Comparison of ENCODE assay signal across 8 cellular contexts in genomic region chr6:30691208-30691872, GRCh38. TPM values are rescaled to one million over a fixed set of nuclear protein-coding genes. Genes with fewer than 3 reads are reported as not detected.
DNase-seq lines count a peak whose midpoint lies in the region; ATAC-seq and TF ChIP-seq lines count a peak whose summit lies in the region.

No MANE protein-coding gene starts in this region.

- no peaks in the 10 kb centered on the region for H3K9me3 ChIP-seq in left ventricle myocardium inferior (replicated peaks)
- no peaks in the 10 kb centered on the region for H3K9me3 ChIP-seq in ascending aorta

- peaks cover 50% of the 10 kb centered on the region for H3K4me1 ChIP-seq in left ventricle myocardium inferior
- H3K4me1 ChIP-seq in ascending aorta, result peaks cover 7 to 36% of the 10 kb centered on the region in 2 donors

- H3K27me3 ChIP-seq in left ventricle myocardium inferior (ENCODE audit: low read depth), result no peaks in the 10 kb centered on the region
- no peaks in the 10 kb centered on the region for H3K27me3 ChIP-seq in ascending aorta

- no peak for TF ChIP-seq POLR2A in lower leg skin (IDR thresholded peaks at IDR 0.05)

- ATAC-seq in Right ventricle myocardium inferior (no peak), HG03432 (IDR thresholded peaks at IDR 0.05; ENCODE audit: unreplicated experiment) (no peak)

- no peak for DNase-seq in left ventricle myocardium inferior
- DNase-seq in Right ventricle myocardium inferior (ENCODE audit: missing footprints), result no peak
- DNase-seq in ascending aorta (ENCODE audit: low spot score in 2 of 2), result no peak
- no peak for DNase-seq in lower leg skin (ENCODE audit: low spot score in 2 of 2)
- no peak for DNase-seq in DMS 273 (lab: John Stamatoyannopoulos, UW; ENCODE audit: unreplicated experiment)
- DNase-seq in activated CD4-positive, alpha-beta T cell treated with anti-CD3 and anti-CD28 coated beads, Interleukin-2, amount 50 U/mL, for 48 hours, result no peak
- no peak for DNase-seq in GM10248 (ENCODE audit: extremely low spot score)

- intact Hi-C loops in left ventricle myocardium inferior (cut with micrococcal nuclease), result no loop called here
- intact Hi-C loops in Right ventricle myocardium inferior (cut with DNase I), result loop anchor here (1.0 kb wide), 1 partner anchor 26 kb away; the partner anchor contains the start of gene MDC1
- intact Hi-C loops in ascending aorta (cut with DNase I), result loop anchor here (1.0 kb wide), 1 partner anchor 26 kb away; the partner anchor contains the start of gene MDC1
- intact Hi-C loops in lower leg skin (cut with DNase I; ENCODE audit: low total_unique reads), result no loop called here

- H3K27ac ChIP-seq in left ventricle myocardium inferior (replicated peaks) (peak overlapping the region; percentile 97), ascending aorta (peak overlapping the region; percentile 99)

- peak overlapping the region; percentile 73 for H3K4me3 ChIP-seq in left ventricle myocardium inferior
- H3K4me3 ChIP-seq in ascending aorta, result peak overlapping the region; percentile 66 to 79
- H3K4me3 ChIP-seq in lower leg skin (ENCODE audit: low read depth, poor library complexity, severe bottlenecking), result peak overlapping the region; percentile 54

- H3K36me3 ChIP-seq in left ventricle myocardium inferior (no peaks in the 10 kb centered on the region), ascending aorta (no peaks in the 10 kb centered on the region)

- no peak for TF ChIP-seq CTCF in left ventricle myocardium inferior (IDR thresholded peaks at IDR 0.05; ENCODE audit: borderline replicate concordance)
- TF ChIP-seq CTCF in ascending aorta (IDR thresholded peaks at IDR 0.05), result no peak
- no peak for TF ChIP-seq CTCF in lower leg skin (IDR thresholded peaks at IDR 0.05)
- no peak for TF ChIP-seq CTCF in GM10248 (IDR thresholded peaks at IDR 0.05; ENCODE audit: control extremely low read depth, extremely low read depth, low read depth, missing control alignments)

- CTCF ChIA-PET in GM10248 (lab: Yijun Ruan, JAX), result interaction anchor here (1.1 to 13.6 kb wide), 9 partner anchors 9 to 208 kb away, joined by 3 to 132 read pairs (median 7); partner anchors contain the start of genes DHX16 and MDC1

- POLR2A ChIA-PET in GM10248 (lab: Yijun Ruan, JAX), result interaction anchor here (4.2 kb wide), 1 partner anchor 26 kb away, joined by 17 read pairs; the partner anchor contains the start of gene MDC1

- 20 to 22% methylated on average over 9 of the region's 9 CpGs for WGBS in lower leg skin, 2 donors

RNA-seq across cellular contexts. Expression of gene NRM, which starts 0.6 kb away (rescaled TPM):
- total RNA-seq in left ventricle myocardium inferior, result 3.7 TPM
- 5.7 TPM for total RNA-seq in Right ventricle myocardium inferior
- total RNA-seq in ascending aorta, result 25.1 TPM
- 1 to 10 TPM; 4.3 to 6.9 (median 6.1) TPM for total RNA-seq in lower leg skin

RNA-seq across cellular contexts. Expression of gene PPP1R18, which starts 4.9 kb away (rescaled TPM):
- total RNA-seq in left ventricle myocardium inferior (14.5 TPM), Right ventricle myocardium inferior (18.2 TPM), ascending aorta (83.3 TPM), lower leg skin (10 to 100 TPM; 23.6 to 34.1 (median 27.3) TPM)

RNA-seq across cellular contexts. Expression of gene DHX16, which starts 18.5 kb away (rescaled TPM):
- total RNA-seq in left ventricle myocardium inferior, result 22.1 TPM
- total RNA-seq in Right ventricle myocardium inferior, result 20.6 TPM
- 39.2 TPM for total RNA-seq in ascending aorta
- 10 to 100 TPM; 25.0 to 37.0 (median 32.9) TPM for total RNA-seq in lower leg skin

RNA-seq across cellular contexts. Expression of gene MDC1, which starts 25.7 kb away (rescaled TPM):
- 14.1 TPM for total RNA-seq in left ventricle myocardium inferior
- 13.1 TPM for total RNA-seq in Right ventricle myocardium inferior
- total RNA-seq in ascending aorta, result 27.1 TPM
- 10 to 100 TPM in 1 of 4 donors, 1 to 10 TPM in 3; 9.7 to 21.4 (median 9.8) TPM for total RNA-seq in lower leg skin

RNA-seq across cellular contexts. Expression of gene TUBB, which starts 28.8 kb away (rescaled TPM):
- total RNA-seq in left ventricle myocardium inferior (187 TPM), Right ventricle myocardium inferior (254 TPM), ascending aorta (537 TPM), lower leg skin (100 to 1,000 TPM; 119 to 179 (median 156) TPM)

Comparison
In these comparisons a context has a peak if more than half of its experiments do, and no peak if none do; other contexts are left out.
1. intact Hi-C loops: an anchor here in Right ventricle myocardium inferior (1.0 kb wide) and ascending aorta (1.0 kb wide); none called in left ventricle myocardium inferior and lower leg skin.